Comparison of ENCODE assay signal across 19 cellular contexts in genomic region chr4:62548108-62548524, GRCh38.
A peak's percentile ranks its signal among the peaks of the same experiment; 100 is the strongest.
DNase-seq lines count a peak whose midpoint lies in the region; ATAC-seq and TF ChIP-seq lines count a peak whose summit lies in the region.
"Had no signal": no experiment of that assay in that cellular context is flagged by ENCODE, and none has a peak within 500 bp of the region (broad histone marks: within the 10 kb centered on the region; RNA-seq: fewer than 3 reads in every experiment).

No MANE protein-coding gene starts in this region.

- H3K27me3 ChIP-seq in right atrium auricular region (no peaks in the 10 kb centered on the region), tibial artery (no peaks in the 10 kb centered on the region)

- no peaks in the 10 kb centered on the region for H3K9me3 Mint-ChIP-seq in WTC11
- H3K9me3 Mint-ChIP-seq: neural crest cell had no signal

- H3K36me3 Mint-ChIP-seq in WTC11, result no peaks in the 10 kb centered on the region

- H3K27me3 Mint-ChIP-seq in WTC11 (ENCODE audit: low read depth), result no peaks in the 10 kb centered on the region
- H3K27me3 Mint-ChIP-seq: stimulated activated naive CD8-positive, alpha-beta T cell treated with anti-CD3 and anti-CD28 coated beads, Interleukin-15, Interleukin-2, amounts not matched to agents 100 ng/mL and 50 ng/mL, for 24 hours had no signal

- H3K4me1 Mint-ChIP-seq in WTC11, result peaks cover 46% of the 10 kb centered on the region

- peak; percentile 10 for DNase-seq in M059J (ENCODE audit: low read depth)
- peak; percentile 61 for DNase-seq in WTC11 (ENCODE audit: low spot score)
- DNase-seq in right atrium auricular region (ENCODE audit: low spot score), result peak; percentile 81
- peak; percentile 54 to 67 for DNase-seq in tibial artery
- DNase-seq in stimulated activated CD4-positive, alpha-beta T cell treated with anti-CD3 and anti-CD28 coated beads, Interleukin-4, amount 100 ng/mL, for 4 hours, result no peak
- no peak for DNase-seq in GM13977 (ENCODE audit: low spot score)
- DNase-seq: activated CD4-positive, alpha-beta T cell treated with anti-CD3 and anti-CD28 coated beads, Interleukin-2, amount 50 U/mL, for 48 hours; activated naive CD4-positive, alpha-beta T cell treated with Interleukin-2 at 50 U/mL for 16 hours; DND-41; HFFc6; hippocampal formation; NCI-H1417 treated with DMSO at 0.1 percent for 48 hours; NCI-H2171 treated with DMSO at 0.1 percent for 48 hours; NCI-H748 treated with DMSO at 0.1 percent for 48 hours; retina had no signal

- no peaks in the 10 kb centered on the region for H3K36me3 ChIP-seq in right atrium auricular region
- H3K36me3 ChIP-seq in tibial artery, result no peaks in the 10 kb centered on the region

- H3K4me1 ChIP-seq in right atrium auricular region, result no peaks in the 10 kb centered on the region
- no peaks in the 10 kb centered on the region for H3K4me1 ChIP-seq in tibial artery

- TF ChIP-seq CTCF in WTC11 (IDR thresholded peaks at IDR 0.05) (no peak), right atrium auricular region (IDR thresholded peaks at IDR 0.05) (no peak), tibial artery (IDR thresholded peaks at IDR 0.05) (no peak), GM13977 (IDR thresholded peaks at IDR 0.05; ENCODE audit: extremely low read depth, insufficient read depth, missing control alignments) (no peak)

- H3K27ac Mint-ChIP-seq in WTC11, result peak overlapping the region; percentile 73
- H3K27ac Mint-ChIP-seq: HFFc6; stimulated activated naive CD8-positive, alpha-beta T cell treated with anti-CD3 and anti-CD28 coated beads, Interleukin-15, Interleukin-2, amounts not matched to agents 100 ng/mL and 50 ng/mL, for 24 hours had no signal

- intact Hi-C loops in tibial artery (cut with DNase I; ENCODE audit: low total_unique reads), result no loop called here

- no peak overlapping the region for H3K4me3 Mint-ChIP-seq in WTC11
- H3K4me3 Mint-ChIP-seq: HFFc6; neural crest cell; stimulated activated naive CD8-positive, alpha-beta T cell treated with anti-CD3 and anti-CD28 coated beads, Interleukin-15, Interleukin-2, amounts not matched to agents 100 ng/mL and 50 ng/mL, for 24 hours had no signal

- peak overlapping the region in 1 of 2 donors; percentile 45 for H3K27ac ChIP-seq in right atrium auricular region
- no peak overlapping the region for H3K27ac ChIP-seq in tibial artery

- ATAC-seq in WTC11 (peak; percentile 55), GM21723 (IDR thresholded peaks at IDR 0.05; ENCODE audit: unreplicated experiment) (no peak)
- ATAC-seq: Panc1 had no signal

- H3K9me3 ChIP-seq in right atrium auricular region (no peaks in the 10 kb centered on the region), tibial artery (no peaks in the 10 kb centered on the region)

- CTCF ChIA-PET in WTC11 (lab: Charles Lee), result no interaction called here

- POLR2A ChIA-PET in WTC11 (lab: Charles Lee), result no interaction called here

- no peak overlapping the region for H3K4me3 ChIP-seq in right atrium auricular region
- H3K4me3 ChIP-seq in tibial artery, result no peak overlapping the region

- in situ Hi-C loops in GM13977 (cut with MboI; ENCODE audit: low pct_unique_long_range_greater_than_20kb, low sequenced_read_pairs, unreplicated experiment), result no loop called here

TF ChIP-seq in WTC11, 78 proteins besides CTCF, POLR2A, EP300 and RAD21:
- TF ChIP-seq MAX (CRISPR knock-in tag; IDR thresholded peaks at IDR 0.05), result 0 out of 2 replicates have a peak, but pooled peaks have one; percentile 32
- TF ChIP-seq CDX4 (CRISPR knock-in tag; IDR thresholded peaks at IDR 0.05; ENCODE audit: borderline replicate concordance), result no peak

Comparison
In these comparisons a context has a peak if more than half of its experiments do, and no peak if none do; other contexts are left out.
1. DNase-seq: peak in M059J (single experiment), WTC11 (single experiment), right atrium auricular region (single experiment) and tibial artery (2 of 2); none in stimulated activated CD4-positive, alpha-beta T cell treated with anti-CD3 and anti-CD28 coated beads, Interleukin-4, amount 100 ng/mL, for 4 hours (0 of 2) and GM13977 (single experiment).